Comparison of ENCODE assay signal across 31 cellular contexts in the genomic region with DNA sequence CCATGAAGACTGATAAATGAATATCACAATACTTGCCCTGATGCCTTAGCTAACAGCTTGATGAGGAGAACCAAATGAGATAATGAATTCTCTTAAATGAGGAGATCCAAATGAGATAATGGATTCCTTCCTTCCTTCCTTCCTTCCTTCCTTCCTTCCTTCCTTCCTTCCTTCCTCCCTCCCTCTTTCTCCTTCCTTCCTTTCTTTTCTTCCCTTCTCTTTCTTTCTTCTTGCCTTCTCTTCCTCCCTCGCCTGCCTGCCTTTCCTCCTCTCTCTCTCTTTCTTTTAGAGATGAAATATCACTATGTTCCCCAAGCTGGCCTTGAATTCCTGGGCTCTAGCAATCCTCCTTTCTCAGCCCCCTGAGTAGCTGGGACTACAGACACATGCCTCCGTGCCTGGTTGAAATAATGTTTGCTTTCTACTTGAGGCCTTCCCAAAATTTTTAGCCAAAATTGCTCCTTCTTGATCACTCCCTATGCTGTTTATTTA. TPM values are rescaled to one million over a fixed set of nuclear protein-coding genes. Genes with fewer than 3 reads are reported as not detected.
"Had no signal": no experiment of that assay in that cellular context is flagged by ENCODE, and none has a peak within 500 bp of the region (broad histone marks: within the 10 kb centered on the region; RNA-seq: fewer than 3 reads in every experiment).

No MANE protein-coding gene starts in this region.

- H3K4me3 ChIP-seq: adrenal gland, SJCRH30 had no signal

- H3K27me3 Mint-ChIP-seq: activated T-cell treated with anti-CD3 and anti-CD28 coated beads, Interleukin-2, amount 50 U/mL, for 24 hours; activated T-helper 17 cell treated with anti-CD3 and anti-CD28 coated beads, Interleukin-2, amount 50 U/mL, for 72 hours; central memory CD8-positive, alpha-beta T cell had no signal

- H3K36me3 Mint-ChIP-seq: activated CD8-positive, alpha-beta memory T cell treated with anti-CD3 and anti-CD28 coated beads, Interleukin-2, amount 10 ng/mL, durations not matched to agents 7 days and 5 days; activated naive CD8-positive, alpha-beta T cell treated with anti-CD3 and anti-CD28 coated beads, Interleukin-2, amount 10 ng/mL, durations not matched to agents 7 days and 5 days; WTC11 had no signal

- H3K27ac ChIP-seq: KMS-11, RWPE1, SJCRH30 had no signal

- H3K4me3 Mint-ChIP-seq: activated CD8-positive, alpha-beta memory T cell treated with anti-CD3 and anti-CD28 coated beads, Interleukin-2, amount 10 ng/mL, durations not matched to agents 7 days and 5 days; activated naive CD4-positive, alpha-beta T cell treated with anti-CD3 and anti-CD28 coated beads for 36 hours; activated naive CD8-positive, alpha-beta T cell treated with anti-CD3 and anti-CD28 coated beads, Interleukin-2, amount 10 ng/mL, durations not matched to agents 7 days and 5 days; activated T-cell treated with anti-CD3 and anti-CD28 coated beads, Interleukin-2, amount 50 U/mL, for 24 hours; activated T-helper 17 cell treated with anti-CD3 and anti-CD28 coated beads, Interleukin-2, amount 50 U/mL, for 72 hours; central memory CD8-positive, alpha-beta T cell; T-helper 1 cell treated with Interleukin-12 subunit alpha and Interleukin-12 subunit beta and Interleukin-4 antibody, amounts not matched to agents 30 μg/mL and 1 μg/mL, for 36 hours; WTC11 had no signal

- H3K4me1 ChIP-seq: SJCRH30 had no signal

- ATAC-seq: activated CD8-positive, alpha-beta memory T cell treated with anti-CD3 and anti-CD28 coated beads, Interleukin-2, amount 10 ng/mL, durations not matched to agents 7 days and 5 days; activated T-helper 17 cell treated with anti-CD3 and anti-CD28 coated beads, Interleukin-2, amount 50 U/mL, for 72 hours; Panc1; SK-N-SH treated with all-trans-retinoic acid at 6 μM for 48 hours; WTC11 had no signal

- DNase-seq: activated CD4-positive, alpha-beta T cell treated with anti-CD3 and anti-CD28 coated beads for 48 hours; activated CD4-positive, alpha-beta T cell treated with anti-CD3 and anti-CD28 coated beads, Interleukin-2, amount 50 U/mL, for 4 hours; activated CD4-positive, CD25-positive, alpha-beta regulatory T cell treated with anti-CD3 and anti-CD28 coated beads, Interleukin-2, amount 50 U/mL, for 72 hours; activated CD8-positive, alpha-beta memory T cell treated with anti-CD3 and anti-CD28 coated beads, Interleukin-2, amount 10 ng/mL, durations not matched to agents 7 days and 5 days; activated gamma-delta T cell; activated naive CD4-positive, alpha-beta T cell treated with anti-CD3 and anti-CD28 coated beads for 36 hours; activated naive CD8-positive, alpha-beta T cell treated with anti-CD3 and anti-CD28 coated beads, Interleukin-2, amount 10 ng/mL, durations not matched to agents 7 days and 5 days; activated T-cell treated with anti-CD3 and anti-CD28 coated beads, Interleukin-2, amount 50 U/mL, for 24 hours; adrenal gland; aorta; NCI-H1092; NCI-H1417 treated with DMSO at 0.1 percent for 48 hours; NCI-H1694; NCI-H2029; NCI-H2107; NCI-H2171 treated with DMSO at 0.1 percent for 48 hours; NCI-H226; NK-92 treated with Interleukin-12 subunit alpha and Interleukin-12 subunit beta, amount 100 ng/mL, for 24 hours; OCI-M1; Right ventricle myocardium superior; SJCRH30; T-helper 9 cell had no signal

- H3K27me3 ChIP-seq: adrenal gland, SJCRH30 had no signal

- H3K36me3 ChIP-seq: adrenal gland, SJCRH30 had no signal

- H3K9me3 ChIP-seq: adrenal gland, SJCRH30 had no signal

- H3K27ac Mint-ChIP-seq: activated CD8-positive, alpha-beta memory T cell treated with anti-CD3 and anti-CD28 coated beads, Interleukin-2, amount 10 ng/mL, durations not matched to agents 7 days and 5 days; activated naive CD4-positive, alpha-beta T cell treated with anti-CD3 and anti-CD28 coated beads for 36 hours; activated naive CD8-positive, alpha-beta T cell treated with anti-CD3 and anti-CD28 coated beads, Interleukin-2, amount 10 ng/mL, durations not matched to agents 7 days and 5 days; activated T-cell treated with anti-CD3 and anti-CD28 coated beads, Interleukin-2, amount 50 U/mL, for 24 hours; activated T-helper 17 cell treated with anti-CD3 and anti-CD28 coated beads, Interleukin-2, amount 50 U/mL, for 72 hours; T-helper 1 cell treated with Interleukin-12 subunit alpha and Interleukin-12 subunit beta and Interleukin-4 antibody, amounts not matched to agents 30 μg/mL and 1 μg/mL, for 36 hours; WTC11 had no signal

- H3K9me3 Mint-ChIP-seq: activated naive CD4-positive, alpha-beta T cell treated with anti-CD3 and anti-CD28 coated beads for 36 hours; activated naive CD8-positive, alpha-beta T cell treated with anti-CD3 and anti-CD28 coated beads, Interleukin-2, amount 10 ng/mL, durations not matched to agents 7 days and 5 days; activated T-cell treated with anti-CD3 and anti-CD28 coated beads, Interleukin-2, amount 50 U/mL, for 24 hours; activated T-helper 17 cell treated with anti-CD3 and anti-CD28 coated beads, Interleukin-2, amount 50 U/mL, for 72 hours; central memory CD8-positive, alpha-beta T cell; T-helper 1 cell treated with Interleukin-12 subunit alpha and Interleukin-12 subunit beta and Interleukin-4 antibody, amounts not matched to agents 30 μg/mL and 1 μg/mL, for 36 hours; WTC11 had no signal

RNA-seq across cellular contexts. Expression of a gene that starts 4.0 kb away (rescaled TPM):
- total RNA-seq: MCF 10A had no signal
